9 cellular contexts compared by ENCODE assay signal in genomic region chr12:113961921-113962710, GRCh38. TPM values are rescaled to one million over a fixed set of nuclear protein-coding genes. Genes with fewer than 3 reads are reported as not detected.
DNase-seq lines count a peak whose midpoint lies in the region; TF ChIP-seq lines count a peak whose summit lies in the region.
"Had no signal": no experiment of that assay in that cellular context is flagged by ENCODE, and none has a peak within 500 bp of the region (broad histone marks: within the 10 kb centered on the region; RNA-seq: fewer than 3 reads in every experiment).

No MANE protein-coding gene starts in this region.

- H3K4me1 ChIP-seq in ACC112 (ENCODE audit: control insufficient read depth, insufficient read depth, low read length, unreplicated experiment), result peaks cover 20% of the 10 kb centered on the region

- H3K4me3 ChIP-seq in ACC112 (ENCODE audit: low read depth, low read length) (no peak overlapping the region), fibroblast of mammary gland (ENCODE audit: control insufficient read depth, low read depth, low read length) (no peak overlapping the region)

- H3K27ac ChIP-seq in ACC112 (ENCODE audit: low read depth, low read length) (peak overlapping the region; percentile 68), RWPE1 (no peak overlapping the region)

- peaks cover 24% of the 10 kb centered on the region for H3K36me3 Mint-ChIP-seq in T-helper 1 cell treated with Interleukin-12 subunit alpha and Interleukin-12 subunit beta and Interleukin-4 antibody, amounts not matched to agents 30 μg/mL and 1 μg/mL, for 36 hours (ENCODE audit: low read depth)
- H3K36me3 Mint-ChIP-seq in glutamatergic neuron (ENCODE audit: unreplicated experiment), result no peaks in the 10 kb centered on the region

- peaks cover 3% of the 10 kb centered on the region; the same call in 1 of the 2 replicates for H3K36me3 ChIP-seq in ACC112 (ENCODE audit: insufficient read depth, low read length)

- peak overlapping the region; percentile 100 for H3K27ac Mint-ChIP-seq in T-helper 1 cell treated with Interleukin-12 subunit alpha and Interleukin-12 subunit beta and Interleukin-4 antibody, amounts not matched to agents 30 μg/mL and 1 μg/mL, for 36 hours
- H3K27ac Mint-ChIP-seq in glutamatergic neuron (ENCODE audit: unreplicated experiment), result no peak overlapping the region

- TF ChIP-seq CTCF in GM20000 (IDR thresholded peaks at IDR 0.05; ENCODE audit: extremely low read depth, missing control alignments), result no peak
- TF ChIP-seq CTCF in fibroblast of mammary gland (conservative IDR thresholded peaks at IDR 0.05; ENCODE audit: control insufficient read depth, insufficient read depth, low read depth, low read length), result no peak
- TF ChIP-seq CTCF in glutamatergic neuron (IDR thresholded peaks at IDR 0.05; ENCODE audit: partially characterized antibody, unreplicated experiment), result no peak
- no peak for TF ChIP-seq CTCF in RWPE1 (conservative IDR thresholded peaks at IDR 0.05; ENCODE audit: low read depth)

- POLR2A ChIA-PET in RWPE1 (lab: Yijun Ruan, JAX; ENCODE audit: low non-redundant PET), result no interaction called here

- no peaks in the 10 kb centered on the region for H3K9me3 Mint-ChIP-seq in T-helper 1 cell treated with Interleukin-12 subunit alpha and Interleukin-12 subunit beta and Interleukin-4 antibody, amounts not matched to agents 30 μg/mL and 1 μg/mL, for 36 hours
- peaks cover 3% of the 10 kb centered on the region for H3K9me3 Mint-ChIP-seq in glutamatergic neuron (ENCODE audit: unreplicated experiment)

- peaks cover 41% of the 10 kb centered on the region for H3K4me1 Mint-ChIP-seq in T-helper 1 cell treated with Interleukin-12 subunit alpha and Interleukin-12 subunit beta and Interleukin-4 antibody, amounts not matched to agents 30 μg/mL and 1 μg/mL, for 36 hours (ENCODE audit: low read depth)
- no peaks in the 10 kb centered on the region for H3K4me1 Mint-ChIP-seq in glutamatergic neuron (ENCODE audit: low read depth, unreplicated experiment)

- H3K27me3 ChIP-seq in ACC112 (ENCODE audit: insufficient read depth, low read length), result no peaks in the 10 kb centered on the region

- DNase-seq in GM20000 (ENCODE audit: low spot score) (peak; percentile 65), fibroblast of mammary gland (ENCODE audit: low read depth) (peak; percentile 77), glutamatergic neuron (no peak), cerebellar nuclear complex (lab: John Stamatoyannopoulos, UW) (no peak), hippocampal formation (lab: John Stamatoyannopoulos, UW) (no peak), RWPE1 (ENCODE audit: low spot score) (no peak)
- DNase-seq: DMS 273 treated with DMSO at 0.1 percent for 48 hours had no signal

- peaks cover 29% of the 10 kb centered on the region for H3K79me2 ChIP-seq in ACC112 (ENCODE audit: control insufficient read depth, insufficient read depth, low read length, unreplicated experiment)

- CTCF ChIA-PET in RWPE1 (lab: Yijun Ruan, JAX), result no interaction called here

- no peak overlapping the region for H2AFZ ChIP-seq in ACC112 (ENCODE audit: low read length, unreplicated experiment)

- peak overlapping the region; percentile 79 for H3K4me3 Mint-ChIP-seq in T-helper 1 cell treated with Interleukin-12 subunit alpha and Interleukin-12 subunit beta and Interleukin-4 antibody, amounts not matched to agents 30 μg/mL and 1 μg/mL, for 36 hours
- H3K4me3 Mint-ChIP-seq in glutamatergic neuron (ENCODE audit: unreplicated experiment), result no peak overlapping the region

- no peaks in the 10 kb centered on the region for H3K27me3 Mint-ChIP-seq in T-helper 1 cell treated with Interleukin-12 subunit alpha and Interleukin-12 subunit beta and Interleukin-4 antibody, amounts not matched to agents 30 μg/mL and 1 μg/mL, for 36 hours (ENCODE audit: low read depth)
- H3K27me3 Mint-ChIP-seq in glutamatergic neuron (ENCODE audit: unreplicated experiment), result peaks cover 4% of the 10 kb centered on the region

RNA-seq across cellular contexts. Expression of gene RBM19, which starts 4.0 kb away (rescaled TPM):
- total RNA-seq in glutamatergic neuron (ENCODE audit: unreplicated experiment), result 27.4 TPM

Comparison
In these comparisons a context has a peak if more than half of its experiments do, and no peak if none do; other contexts are left out.
1. DNase-seq: peak in GM20000 (single experiment) and fibroblast of mammary gland (single experiment); none in glutamatergic neuron (single experiment), cerebellar nuclear complex (0 of 2), hippocampal formation (0 of 2) and RWPE1 (single experiment).